8 cellular contexts compared by ENCODE assay signal in genomic region chr11:36431429-36432092, GRCh38.
DNase-seq lines count a peak whose midpoint lies in the region; ATAC-seq and TF ChIP-seq lines count a peak whose summit lies in the region.

No MANE protein-coding gene starts in this region.

- ATAC-seq in HG03196 (IDR thresholded peaks at IDR 0.05; ENCODE audit: unreplicated experiment): no peak

- no peak overlapping the region for H3K9ac ChIP-seq in colonic mucosa (ENCODE audit: low read depth in 2 of 2, low read length in 2 of 2)

- peak; percentile 84 for DNase-seq in GM04503 (ENCODE audit: low read depth)
- DNase-seq in MV-4-11 (lab: John Stamatoyannopoulos, UW): peak; percentile 61
- DNase-seq in cardiac fibroblast (ENCODE audit: low read depth in 2 of 2): peak; percentile 96 to 98
- no peak for DNase-seq in mesothelial cell of epicardium (ENCODE audit: low spot score in 2 of 2, unreplicated experiment in 2 of 2)
- DNase-seq in NCI-H2227 (lab: John Stamatoyannopoulos, UW; ENCODE audit: unreplicated experiment): no peak
- no peak for DNase-seq in SIG-M5 treated with dmso at 0.1 percent for 504 hours (lab: John Stamatoyannopoulos, UW; ENCODE audit: unreplicated experiment)
- no peak for DNase-seq in colonic mucosa

- no peaks in the 10 kb centered on the region for H3K9me3 Mint-ChIP-seq in mesothelial cell of epicardium

- H3K36me3 Mint-ChIP-seq in mesothelial cell of epicardium: peaks cover 4% of the 10 kb centered on the region

- no peak overlapping the region for H3K27ac ChIP-seq in colonic mucosa

- intact Hi-C loops in colonic mucosa (cut with DNase I): no loop called here

- no peaks in the 10 kb centered on the region for H3K27me3 ChIP-seq in colonic mucosa

- H3K4me1 ChIP-seq in colonic mucosa: no peaks in the 10 kb centered on the region

- H3K27ac Mint-ChIP-seq in mesothelial cell of epicardium: peak overlapping the region; percentile 74

- peak overlapping the region in 1 of 2 donors; percentile 44 for H3K4me3 ChIP-seq in cardiac fibroblast (replicated peaks in 1 of 2; ENCODE audit: low read depth in 2 of 2, low read length in 2 of 2)
- H3K4me3 ChIP-seq in colonic mucosa: no peak overlapping the region

- H3K4me3 Mint-ChIP-seq in mesothelial cell of epicardium: no peak overlapping the region

- H3K4me1 Mint-ChIP-seq in mesothelial cell of epicardium: peaks cover 8% of the 10 kb centered on the region

- H3K36me3 ChIP-seq in colonic mucosa: peaks cover 5% of the 10 kb centered on the region

- no peaks in the 10 kb centered on the region for H3K27me3 Mint-ChIP-seq in mesothelial cell of epicardium (ENCODE audit: low read depth)

- H3K9me3 ChIP-seq in colonic mucosa: no peaks in the 10 kb centered on the region

- TF ChIP-seq CTCF in cardiac fibroblast (IDR thresholded peaks at IDR 0.05; ENCODE audit: low read depth, low read length) (no peak), mesothelial cell of epicardium (IDR thresholded peaks at IDR 0.05; ENCODE audit: unreplicated experiment) (no peak), colonic mucosa (IDR thresholded peaks at IDR 0.05) (no peak)

Comparison
In these comparisons a context has a peak if more than half of its experiments do, and no peak if none do; other contexts are left out.
1. DNase-seq: peak in GM04503 (single experiment), MV-4-11 (single experiment) and cardiac fibroblast (2 of 2); none in mesothelial cell of epicardium (0 of 2), NCI-H2227 (single experiment), SIG-M5 treated with dmso at 0.1 percent for 504 hours (single experiment) and colonic mucosa (single experiment).